In the genomic region with DNA sequence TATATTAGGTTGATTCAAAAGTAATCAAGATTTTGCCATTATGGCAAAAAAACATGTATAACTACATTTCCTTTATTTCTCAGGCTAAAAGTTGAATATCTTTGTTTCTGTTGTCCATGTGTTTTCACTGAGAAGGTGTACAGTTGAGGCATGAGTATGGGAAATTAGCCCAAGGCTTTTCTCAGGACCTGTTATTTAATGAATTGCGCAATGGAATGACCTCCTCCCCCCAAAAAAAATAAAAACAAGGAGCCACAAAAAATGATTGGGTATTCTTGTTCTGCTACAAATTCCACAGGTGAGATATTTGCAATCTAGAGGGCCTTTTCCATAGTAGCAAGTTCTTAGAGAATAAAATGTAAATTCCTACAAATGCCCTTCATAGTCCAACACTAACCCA, we compare ENCODE assay signal across 38 cellular contexts.
"Had no signal": no experiment of that assay in that cellular context is flagged by ENCODE, and none has a peak within 500 bp of the region (broad histone marks: within the 10 kb centered on the region; RNA-seq: fewer than 3 reads in every experiment).

No MANE protein-coding gene starts in this region.

- H3K27ac Mint-ChIP-seq: activated B cell treated with CpG ODN at 0.5 μM for 24 hours; activated CD4-positive, alpha-beta memory T cell treated with anti-CD3 and anti-CD28 coated beads for 36 hours; activated CD4-positive, alpha-beta T cell treated with anti-CD3 and anti-CD28 coated beads, Interleukin-2, amount 10 ng/mL, durations not matched to agents 24 days and 14 days; activated CD8-positive, alpha-beta T cell treated with anti-CD3 and anti-CD28 coated beads for 36 hours; activated naive CD4-positive, alpha-beta T cell treated with anti-CD3 and anti-CD28 coated beads for 36 hours; activated naive CD8-positive, alpha-beta T cell; activated naive CD8-positive, alpha-beta T cell treated with anti-CD3 and anti-CD28 coated beads, Interleukin-2, amount 10 ng/mL, durations not matched to agents 7 days and 5 days; activated naive CD8-positive, alpha-beta T cell treated with anti-CD3 and anti-CD28 coated beads, Interleukin-2, amount 50 U/mL, for 24 hours; activated T-cell treated with anti-CD3 and anti-CD28 coated beads, Interleukin-2, amount 50 U/mL, for 72 hours; activated T-helper 1 cell treated with anti-CD3 and anti-CD28 coated beads, Interleukin-12 subunit alpha, Interleukin-12 subunit beta, Interleukin-2, Interleukin-4 antibody, amounts not matched to agents 30 ng/mL and 10 ng/mL and 1 ng/mL, durations not matched to agents 14 hours and 24 hours and 36 hours; activated T-helper 17 cell treated with anti-CD3 and anti-CD28 coated beads, Interleukin-2, amount 50 U/mL, for 72 hours; brain; T-helper 1 cell treated with Interleukin-12 subunit alpha and Interleukin-12 subunit beta and Interleukin-4 antibody, amounts not matched to agents 30 μg/mL and 1 μg/mL, for 36 hours; T-helper 2 cell treated with Interferon-gamma antibody and Interleukin-4, amounts not matched to agents 5 μg/mL and 100 μg/mL, for 36 hours had no signal

- H3K27me3 ChIP-seq: ascending aorta, cardiac muscle cell had no signal

- H3K9me3 ChIP-seq: ascending aorta had no signal

- H3K36me3 Mint-ChIP-seq: activated CD4-positive, alpha-beta memory T cell treated with anti-CD3 and anti-CD28 coated beads for 36 hours; activated naive CD8-positive, alpha-beta T cell; activated naive CD8-positive, alpha-beta T cell treated with anti-CD3 and anti-CD28 coated beads, Interleukin-2, amount 10 ng/mL, durations not matched to agents 7 days and 5 days; brain had no signal

- FAIRE-seq: bronchial epithelial cell, TTC549 had no signal

- H3K4me3 ChIP-seq: ascending aorta, cardiac muscle cell had no signal

- DNase-seq: activated B cell treated with CpG ODN at 0.5 μM for 24 hours; activated CD4-positive, alpha-beta memory T cell treated with anti-CD3 and anti-CD28 coated beads for 36 hours; activated CD4-positive, alpha-beta T cell treated with anti-CD3 and anti-CD28 coated beads for 4 hours; activated CD4-positive, alpha-beta T cell treated with anti-CD3 and anti-CD28 coated beads, Interleukin-2, amount 10 ng/mL, durations not matched to agents 24 days and 14 days; activated CD4-positive, alpha-beta T cell treated with anti-CD3 and anti-CD28 coated beads, Interleukin-2, amount 50 U/mL, for 1 hour; activated CD4-positive, alpha-beta T cell treated with anti-CD3 and anti-CD28 coated beads, Interleukin-2, amount 50 U/mL, for 4 hours; activated CD4-positive, CD25-positive, alpha-beta regulatory T cell treated with anti-CD3 and anti-CD28 coated beads, Interleukin-2, amount 50 U/mL, for 72 hours; activated CD8-positive, alpha-beta memory T cell treated with anti-CD3 and anti-CD28 coated beads, Interleukin-2, amount 50 U/mL, for 4 hours; activated CD8-positive, alpha-beta T cell treated with anti-CD3 and anti-CD28 coated beads for 36 hours; activated effector memory CD4-positive, alpha-beta T cell treated with anti-CD3 and anti-CD28 coated beads, Interleukin-2, amount 50 U/mL, for 16 hours; activated gamma-delta T cell treated with Interleukin-2 at 50 U/mL for 16 hours; activated naive CD4-positive, alpha-beta T cell; activated naive CD4-positive, alpha-beta T cell treated with anti-CD3 and anti-CD28 coated beads for 36 hours; activated naive CD4-positive, alpha-beta T cell treated with anti-CD3 and anti-CD28 coated beads, Interleukin-2, amount 50 U/mL, for 16 hours; activated naive CD8-positive, alpha-beta T cell treated with anti-CD3 and anti-CD28 coated beads, Interleukin-2, amount 10 ng/mL, durations not matched to agents 7 days and 5 days; activated naive CD8-positive, alpha-beta T cell treated with anti-CD3 and anti-CD28 coated beads, Interleukin-2, amount 50 U/mL, for 24 hours; activated T-cell treated with anti-CD3 and anti-CD28 coated beads for 4 hours; activated T-cell treated with anti-CD3 and anti-CD28 coated beads, Interleukin-2, amount 50 U/mL, for 1 hour; activated T-cell treated with anti-CD3 and anti-CD28 coated beads, Interleukin-2, amount 50 U/mL, for 4 hours; activated T-cell treated with anti-CD3 and anti-CD28 coated beads, Interleukin-2, amount 50 U/mL, for 72 hours; amygdala; anterior cingulate cortex; caudate nucleus; cerebellar nuclear complex; T-helper 2 cell; T-helper 9 cell had no signal

- H3K27ac ChIP-seq: ascending aorta, cardiac muscle cell, VCaP had no signal

- ATAC-seq: activated CD8-positive, alpha-beta T cell treated with anti-CD3 and anti-CD28 coated beads for 36 hours; activated naive CD8-positive, alpha-beta T cell treated with anti-CD3 and anti-CD28 coated beads, Interleukin-2, amount 50 U/mL, for 24 hours; activated T-cell treated with anti-CD3 and anti-CD28 coated beads, Interleukin-2, amount 50 U/mL, for 4 hours; activated T-cell treated with anti-CD3 and anti-CD28 coated beads, Interleukin-2, amount 50 U/mL, for 72 hours; activated T-helper 17 cell treated with anti-CD3 and anti-CD28 coated beads, Interleukin-2, amount 50 U/mL, for 72 hours had no signal

- H3K9me3 Mint-ChIP-seq: activated B cell treated with CpG ODN at 0.5 μM for 24 hours; activated CD4-positive, alpha-beta memory T cell treated with anti-CD3 and anti-CD28 coated beads for 36 hours; activated CD4-positive, alpha-beta T cell treated with anti-CD3 and anti-CD28 coated beads, Interleukin-2, amount 10 ng/mL, durations not matched to agents 24 days and 14 days; activated CD8-positive, alpha-beta T cell treated with anti-CD3 and anti-CD28 coated beads for 36 hours; activated naive CD4-positive, alpha-beta T cell treated with anti-CD3 and anti-CD28 coated beads for 36 hours; activated naive CD8-positive, alpha-beta T cell treated with anti-CD3 and anti-CD28 coated beads, Interleukin-2, amount 10 ng/mL, durations not matched to agents 7 days and 5 days; activated naive CD8-positive, alpha-beta T cell treated with anti-CD3 and anti-CD28 coated beads, Interleukin-2, amount 50 U/mL, for 24 hours; activated T-cell treated with anti-CD3 and anti-CD28 coated beads, Interleukin-2, amount 50 U/mL, for 4 hours; activated T-cell treated with anti-CD3 and anti-CD28 coated beads, Interleukin-2, amount 50 U/mL, for 72 hours; activated T-helper 1 cell treated with anti-CD3 and anti-CD28 coated beads, Interleukin-12 subunit alpha, Interleukin-12 subunit beta, Interleukin-2, Interleukin-4 antibody, amounts not matched to agents 30 ng/mL and 10 ng/mL and 1 ng/mL, durations not matched to agents 14 hours and 24 hours and 36 hours; activated T-helper 17 cell treated with anti-CD3 and anti-CD28 coated beads, Interleukin-2, amount 50 U/mL, for 72 hours; brain; central memory CD8-positive, alpha-beta T cell; T-helper 1 cell treated with Interleukin-12 subunit alpha and Interleukin-12 subunit beta and Interleukin-4 antibody, amounts not matched to agents 30 μg/mL and 1 μg/mL, for 36 hours; T-helper 2 cell treated with Interferon-gamma antibody and Interleukin-4, amounts not matched to agents 5 μg/mL and 100 μg/mL, for 36 hours had no signal

- H3K36me3 ChIP-seq: ascending aorta, cardiac muscle cell had no signal
